In the genomic region with DNA sequence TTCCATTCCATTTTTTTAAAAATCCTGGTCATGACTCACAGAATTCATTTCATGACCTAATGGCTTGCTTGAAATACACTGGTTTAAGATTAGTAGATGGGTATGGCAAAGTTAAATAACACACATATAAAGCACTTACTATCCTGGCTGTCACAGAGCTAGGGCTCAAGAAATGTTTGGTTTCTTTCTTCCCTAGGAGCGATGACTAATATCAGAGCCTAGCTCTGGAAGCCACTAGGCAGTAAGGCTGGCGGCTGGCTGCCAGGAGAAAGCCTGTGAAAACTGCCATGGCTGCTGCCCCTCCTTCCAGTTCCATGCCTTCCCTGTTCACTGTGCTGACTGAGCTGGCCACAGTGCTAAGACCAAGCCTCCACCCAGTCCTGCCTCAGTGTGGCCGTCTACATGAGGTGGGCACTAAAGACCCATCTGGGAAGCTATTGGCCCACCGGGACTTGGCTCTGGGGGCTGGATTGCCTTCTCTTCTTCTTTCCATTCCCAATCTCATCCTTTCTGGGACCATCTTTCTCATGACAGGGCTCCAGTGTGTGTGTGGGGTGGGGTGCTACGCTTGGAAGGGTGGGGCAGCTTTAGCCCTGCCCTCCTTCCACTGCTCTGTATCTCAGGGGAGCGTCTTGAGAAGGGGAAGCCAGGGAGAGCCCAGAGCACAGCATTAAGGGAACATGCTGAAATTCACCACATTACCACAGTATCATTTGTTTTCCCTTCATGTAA, we compare ENCODE assay signal across 11 cellular contexts. TPM values are rescaled to one million over a fixed set of nuclear protein-coding genes. Genes with fewer than 3 reads are reported as not detected.
A peak's percentile ranks its signal among the peaks of the same experiment; 100 is the strongest.
DNase-seq lines count a peak whose midpoint lies in the region; ATAC-seq and TF ChIP-seq lines count a peak whose summit lies in the region.
"Had no signal": no experiment of that assay in that cellular context is flagged by ENCODE, and none has a peak within 500 bp of the region (broad histone marks: within the 10 kb centered on the region; RNA-seq: fewer than 3 reads in every experiment).

No MANE protein-coding gene starts in this region.

- H3K36me3 Mint-ChIP-seq in mesothelial cell of epicardium: peaks cover 38% of the 10 kb centered on the region

- peaks cover 12% of the 10 kb centered on the region for H3K4me1 ChIP-seq in hepatocyte (ENCODE audit: insufficient read depth)
- H3K4me1 ChIP-seq in skeletal muscle satellite cell (ENCODE audit: control insufficient read depth, insufficient read depth, low read length): peaks cover 25% of the 10 kb centered on the region

- TF ChIP-seq CTCF in brain microvascular endothelial cell (IDR thresholded peaks at IDR 0.05; ENCODE audit: low read depth, low read length, missing control alignments) (no peak), hepatocyte (IDR thresholded peaks at IDR 0.05; ENCODE audit: poor library complexity) (no peak), mesothelial cell of epicardium (IDR thresholded peaks at IDR 0.05; ENCODE audit: unreplicated experiment) (no peak), GM10248 (IDR thresholded peaks at IDR 0.05; ENCODE audit: control extremely low read depth, extremely low read depth, low read depth, missing control alignments) (no peak)

- H3K4me2 ChIP-seq in hepatocyte (no peak overlapping the region), skeletal muscle satellite cell (ENCODE audit: low read length) (peak overlapping the region; percentile 46)

- no peaks in the 10 kb centered on the region for H3K27me3 Mint-ChIP-seq in mesothelial cell of epicardium (ENCODE audit: low read depth)

- CTCF ChIA-PET in GM10248 (lab: Yijun Ruan, JAX): interaction anchor here (1.4 to 5.4 kb wide), 4 partner anchors 10 to 23 kb away, joined by 3 to 31 read pairs (median 7); no protein-coding TSS in a partner anchor

- no peak for ATAC-seq in HG03095 (IDR thresholded peaks at IDR 0.05; ENCODE audit: unreplicated experiment)

- peaks cover 11% of the 10 kb centered on the region for H3K4me1 Mint-ChIP-seq in mesothelial cell of epicardium

- no peak overlapping the region for H3K27ac Mint-ChIP-seq in mesothelial cell of epicardium

- H3K27ac ChIP-seq in brain microvascular endothelial cell (peak overlapping the region; percentile 40), hepatocyte (peak overlapping the region; percentile 58)

- WGBS in hepatocyte (ENCODE audit: low lambda C conversion rate, missing lambda C conversion rate): 79% methylated on average over 6 of the region's 6 CpGs

- peaks cover 27% of the 10 kb centered on the region for H3K36me3 ChIP-seq in brain microvascular endothelial cell (replicated peaks)
- no peaks in the 10 kb centered on the region for H3K36me3 ChIP-seq in hepatocyte (replicated peaks; ENCODE audit: insufficient read depth, low read depth)
- H3K36me3 ChIP-seq in skeletal muscle satellite cell (ENCODE audit: insufficient read depth, low read length): peaks cover 23% of the 10 kb centered on the region

- H3K27me3 ChIP-seq in brain microvascular endothelial cell (replicated peaks) (no peaks in the 10 kb centered on the region), hepatocyte (no peaks in the 10 kb centered on the region), skeletal muscle satellite cell (ENCODE audit: control insufficient read depth, insufficient read depth, low read length) (no peaks in the 10 kb centered on the region)

- no peak overlapping the region for H3K9ac ChIP-seq in skeletal muscle satellite cell (ENCODE audit: low read depth, low read length)

- DNase-seq in GM04503 (ENCODE audit: low read depth) (peak; percentile 77), brain microvascular endothelial cell (peak; percentile 84), hepatocyte (ENCODE audit: low spot score) (peak; percentile 69), mesothelial cell of epicardium (ENCODE audit: low spot score in 2 of 2, unreplicated experiment in 2 of 2) (no peak), GDM1 (lab: John Stamatoyannopoulos, UW) (no peak), GM10248 (ENCODE audit: extremely low spot score) (no peak)
- DNase-seq: cortex of kidney, NCI-H2171 treated with DMSO at 0.1 percent for 48 hours had no signal

- H3K9me2 ChIP-seq in hepatocyte (replicated peaks; ENCODE audit: insufficient read depth): no peaks in the 10 kb centered on the region

- no peak overlapping the region for H2AFZ ChIP-seq in hepatocyte

- in situ Hi-C loops in brain microvascular endothelial cell (cut with HindIII; ENCODE audit: low pct_ligation_motif_present, low sequenced_read_pairs): no loop called here

- H3K79me2 ChIP-seq in hepatocyte: no peaks in the 10 kb centered on the region

- H3K4me3 ChIP-seq in brain microvascular endothelial cell (ENCODE audit: low read depth, low read length) (no peak overlapping the region), hepatocyte (no peak overlapping the region), skeletal muscle satellite cell (ENCODE audit: low read length) (no peak overlapping the region)

- H3K9me3 ChIP-seq in hepatocyte (ENCODE audit: low read depth): no peaks in the 10 kb centered on the region
- no peaks in the 10 kb centered on the region for H3K9me3 ChIP-seq in skeletal muscle satellite cell (replicated peaks; ENCODE audit: low read length)

- H3K4me3 Mint-ChIP-seq in mesothelial cell of epicardium: no peak overlapping the region

- H3K9me3 Mint-ChIP-seq in mesothelial cell of epicardium: peaks cover 3% of the 10 kb centered on the region

- POLR2A ChIA-PET in GM10248 (lab: Yijun Ruan, JAX): interaction anchor here (0.5 kb wide), 1 partner anchor 16 kb away, joined by 3 read pairs; a partner anchor contains a TSS

- H4K20me1 ChIP-seq in hepatocyte (ENCODE audit: insufficient read depth, poor library complexity, severe bottlenecking): no peaks in the 10 kb centered on the region

RNA-seq across cellular contexts. Expression of a gene that starts 10.8 kb away (rescaled TPM):
- not detected in 2 replicates for total RNA-seq in hepatocyte
- not detected in 2 replicates for polyA plus RNA-seq in hepatocyte
- not detected in 2 replicates for total RNA-seq in skeletal muscle satellite cell (2012; rRNA removed)
- not detected in 3 replicates for total RNA-seq in mesothelial cell of epicardium
- total RNA-seq: pulmonary artery endothelial cell had no signal

RNA-seq across cellular contexts. Expression of a gene that starts 16.5 kb away (rescaled TPM):
- total RNA-seq in hepatocyte (103 and 104 TPM in 2 replicates), mesothelial cell of epicardium (133 to 140 TPM (median 136 TPM) in 3 replicates)
- 99.4 and 113 TPM in 2 replicates for polyA plus RNA-seq in hepatocyte
- total RNA-seq in skeletal muscle satellite cell (2012; rRNA removed): 29.2 and 36.3 TPM in 2 replicates

RNA-seq across cellular contexts. Expression of a gene that starts 25.5 kb away (rescaled TPM):
- total RNA-seq in hepatocyte (0.04 TPM in 1 of 2 replicates, not detected in the other), mesothelial cell of epicardium (0.05 TPM in 1 of 3 replicates, not detected in the others)
- not detected in 2 replicates for polyA plus RNA-seq in hepatocyte
- under 0.01 and 3.3 TPM in 2 replicates for total RNA-seq in skeletal muscle satellite cell (2012; rRNA removed)
- total RNA-seq: pulmonary artery endothelial cell had no signal

RNA-seq across cellular contexts. Expression of a gene that starts 52.9 kb away (rescaled TPM):
- total RNA-seq in hepatocyte (0.04 and 3.1 TPM in 2 replicates), mesothelial cell of epicardium (0.93 to 1.6 TPM (median 1.0 TPM) in 3 replicates)
- 0.37 TPM in 1 of 2 replicates, not detected in the other for polyA plus RNA-seq in hepatocyte
- under 0.01 and 0.25 TPM in 2 replicates for total RNA-seq in skeletal muscle satellite cell (2012; rRNA removed)
- total RNA-seq: pulmonary artery endothelial cell had no signal

Comparison
In these comparisons a context has a peak if more than half of its experiments do, and no peak if none do; other contexts are left out.
1. DNase-seq: peak in GM04503 (single experiment), brain microvascular endothelial cell (single experiment) and hepatocyte (single experiment); none in mesothelial cell of epicardium (0 of 2), GDM1 (single experiment) and GM10248 (single experiment).